Comparison of ENCODE assay signal across 19 cellular contexts in genomic region chr12:61023231-61023630, GRCh38.
DNase-seq lines count a peak whose midpoint lies in the region; ATAC-seq, FAIRE-seq and TF ChIP-seq lines count a peak whose summit lies in the region.
"Had no signal": no experiment of that assay in that cellular context is flagged by ENCODE, and none has a peak within 500 bp of the region (broad histone marks: within the 10 kb centered on the region; RNA-seq: fewer than 3 reads in every experiment).

No MANE protein-coding gene starts in this region.

- CTCF ChIA-PET in HepG2 (lab: Yijun Ruan, JAX; ENCODE audit: low intra/inter-chr PET ratio, low total read pairs): no interaction called here
- CTCF ChIA-PET in naive thymus-derived CD4-positive, alpha-beta T cell (lab: Charles Lee): no interaction called here

- no peak overlapping the region for H3K9ac ChIP-seq in HepG2 (ENCODE audit: insufficient read depth, low read depth, low read length)
- H3K9ac ChIP-seq: GM23248 had no signal

- H3K4me3 ChIP-seq in right atrium auricular region (no peak overlapping the region), right lobe of liver (no peak overlapping the region), HepG2 (replicated peaks in 1 of 3; ENCODE audit: insufficient read depth in 1 of 3, low read depth in 2 of 3, low read length in 3 of 3) (no peak overlapping the region), upper lobe of left lung (no peak overlapping the region), suprapubic skin (no peak overlapping the region)
- H3K4me3 ChIP-seq in naive thymus-derived CD4-positive, alpha-beta T cell (ENCODE audit: low read length): no peak overlapping the region
- H3K4me3 ChIP-seq: A549, GM23248, HAP-1 had no signal

- intact Hi-C loops in Right ventricle myocardium inferior (cut with DNase I): no loop called here
- intact Hi-C loops in right lobe of liver (cut with DNase I): no loop called here
- intact Hi-C loops in HepG2 (cut with micrococcal nuclease; ENCODE audit: unreplicated experiment): no loop called here
- intact Hi-C loops in naive thymus-derived CD4-positive, alpha-beta T cell (cut with micrococcal nuclease): no loop called here

- TF ChIP-seq EP300 in HepG2 (IDR thresholded peaks at IDR 0.05; ENCODE audit: low read depth in 2 of 2, low read length in 2 of 2) (no peak), HepG2 (CRISPR knock-in tag; IDR thresholded peaks at IDR 0.05; ENCODE audit: borderline replicate concordance) (no peak), upper lobe of left lung (IDR thresholded peaks at IDR 0.05) (no peak), suprapubic skin (IDR thresholded peaks at IDR 0.05) (no peak)

- FAIRE-seq in HepG2 (lab: Jason Lieb, UNC): no peak
- FAIRE-seq: A549, D721Med, G401.6, GM12892, GM18507 had no signal

- POLR2A ChIA-PET in HepG2 (lab: Yijun Ruan, JAX): no interaction called here
- POLR2A ChIA-PET in naive thymus-derived CD4-positive, alpha-beta T cell (lab: Charles Lee): no interaction called here

- H3K36me3 ChIP-seq in right atrium auricular region: no peaks in the 10 kb centered on the region
- no peaks in the 10 kb centered on the region for H3K36me3 ChIP-seq in right lobe of liver
- no peaks in the 10 kb centered on the region for H3K36me3 ChIP-seq in HepG2 (replicated peaks in 1 of 2; ENCODE audit: control insufficient read depth in 1 of 2, insufficient read depth in 2 of 2, low read length in 2 of 2)
- no peaks in the 10 kb centered on the region for H3K36me3 ChIP-seq in upper lobe of left lung
- no peaks in the 10 kb centered on the region for H3K36me3 ChIP-seq in naive thymus-derived CD4-positive, alpha-beta T cell (ENCODE audit: control insufficient read depth in 2 of 3, insufficient read depth in 3 of 3, low read length in 3 of 3)
- no peaks in the 10 kb centered on the region for H3K36me3 ChIP-seq in suprapubic skin
- H3K36me3 ChIP-seq: HAP-1 had no signal

- ATAC-seq in Right ventricle myocardium inferior (no peak), right lobe of liver (no peak), HepG2 (no peak), upper lobe of left lung (ENCODE audit: low FRiP score in 2 of 2) (peak; percentile 19 to 26)
- ATAC-seq in naive thymus-derived CD4-positive, alpha-beta T cell: no peak
- ATAC-seq: A549 had no signal

- BruUV-seq in HepG2 (replicated peaks; lab: Mats Ljungman, UMichigan): no TSS peak

- 75% methylated on average over 4 of the region's 15 CpGs for WGBS in right lobe of liver (ENCODE audit: insufficient coverage, low coverage, low lambda C conversion rate, missing lambda C conversion rate)
- 32% methylated on average over 9 of the region's 15 CpGs for WGBS in HepG2 (ENCODE audit: low lambda C conversion rate)
- 87 to 89% methylated on average over 10 to 15 of the region's 15 CpGs for WGBS in upper lobe of left lung, 2 donors
- 83% methylated on average over 15 of the region's 15 CpGs for WGBS in suprapubic skin

- TF ChIP-seq POLR2A in right lobe of liver (IDR thresholded peaks at IDR 0.05): no peak
- no peak for TF ChIP-seq POLR2A in HepG2 (IDR thresholded peaks at IDR 0.05; ENCODE audit: insufficient read depth in 1 of 2, low read depth in 2 of 2, low read length in 2 of 2)
- TF ChIP-seq POLR2A in upper lobe of left lung (IDR thresholded peaks at IDR 0.05): no peak
- no peak for TF ChIP-seq POLR2A in suprapubic skin (IDR thresholded peaks at IDR 0.05)

- H3K4me1 ChIP-seq in right atrium auricular region: no peaks in the 10 kb centered on the region
- no peaks in the 10 kb centered on the region for H3K4me1 ChIP-seq in right lobe of liver
- no peaks in the 10 kb centered on the region for H3K4me1 ChIP-seq in HepG2 (ENCODE audit: insufficient read depth, low read length)
- no peaks in the 10 kb centered on the region for H3K4me1 ChIP-seq in upper lobe of left lung
- no peaks in the 10 kb centered on the region for H3K4me1 ChIP-seq in naive thymus-derived CD4-positive, alpha-beta T cell (ENCODE audit: control insufficient read depth in 2 of 2, insufficient read depth in 2 of 2, low read length in 2 of 2)
- no peaks in the 10 kb centered on the region for H3K4me1 ChIP-seq in suprapubic skin
- H3K4me1 ChIP-seq: A549, Caco-2, HAP-1 had no signal

- H2AFZ ChIP-seq in HepG2 (ENCODE audit: low read length): no peak overlapping the region
- H2AFZ ChIP-seq: GM23248 had no signal

- in situ Hi-C loops in HepG2 (cut with HindIII; ENCODE audit: extremely low pct_ligation_motif_present, low pct_unique_long_range_greater_than_20kb): no loop called here

- no peaks in the 10 kb centered on the region for H3K27me3 Mint-ChIP-seq in naive thymus-derived CD4-positive, alpha-beta T cell
- H3K27me3 Mint-ChIP-seq: CD4-positive, alpha-beta T cell had no signal

- H3K27ac ChIP-seq in right atrium auricular region (no peak overlapping the region), right lobe of liver (no peak overlapping the region), HepG2 (ENCODE audit: extremely low read length, insufficient read depth, low read length) (no peak overlapping the region), upper lobe of left lung (no peak overlapping the region), suprapubic skin (no peak overlapping the region)
- no peak overlapping the region for H3K27ac ChIP-seq in naive thymus-derived CD4-positive, alpha-beta T cell (ENCODE audit: low read depth, low read length)
- H3K27ac ChIP-seq: 22Rv1, A549, C4-2B, GM23248 had no signal

- no peaks in the 10 kb centered on the region for H3K4me1 Mint-ChIP-seq in naive thymus-derived CD4-positive, alpha-beta T cell

- no peak overlapping the region for H3K4me2 ChIP-seq in HepG2 (ENCODE audit: low read depth, low read length)
- H3K4me2 ChIP-seq: A549 had no signal

- no peaks in the 10 kb centered on the region for H3K36me3 Mint-ChIP-seq in naive thymus-derived CD4-positive, alpha-beta T cell

- DNase-seq in Right ventricle myocardium inferior (ENCODE audit: missing footprints) (peak; percentile 13), right atrium auricular region (ENCODE audit: low spot score) (no peak), right lobe of liver (peak in 2 of 3 donors; percentile 34 to 45), HepG2 (ENCODE audit: low spot score) (no peak), upper lobe of left lung (peak in 1 of 2 donors; percentile 56), suprapubic skin (ENCODE audit: low spot score in 2 of 2) (no peak)
- DNase-seq in naive thymus-derived CD4-positive, alpha-beta T cell: no peak
- DNase-seq: AML-193; Caco-2; CD4-positive, alpha-beta T cell; GM23248 had no signal

- H3K27me3 ChIP-seq in right atrium auricular region (no peaks in the 10 kb centered on the region), right lobe of liver (no peaks in the 10 kb centered on the region), HepG2 (ENCODE audit: control insufficient read depth in 1 of 2, insufficient read depth in 2 of 2, low read length in 2 of 2) (no peaks in the 10 kb centered on the region; a peak in 1 of 5 replicates), upper lobe of left lung (no peaks in the 10 kb centered on the region), suprapubic skin (no peaks in the 10 kb centered on the region)
- H3K27me3 ChIP-seq in naive thymus-derived CD4-positive, alpha-beta T cell (ENCODE audit: control insufficient read depth in 2 of 2, insufficient read depth in 2 of 2, low read length in 2 of 2): no peaks in the 10 kb centered on the region

- no peaks in the 10 kb centered on the region for H3K79me2 ChIP-seq in HepG2 (ENCODE audit: insufficient read depth, low read length)

- peaks cover 0 to 28% (median 11%) of the 10 kb centered on the region in 11 donors for H3K9me3 Mint-ChIP-seq in naive thymus-derived CD4-positive, alpha-beta T cell

- no peak for TF ChIP-seq CTCF in right atrium auricular region (IDR thresholded peaks at IDR 0.05)
- no peak for TF ChIP-seq CTCF in right lobe of liver (IDR thresholded peaks at IDR 0.05)
- no peak for TF ChIP-seq CTCF in HepG2 (CRISPR knock-in tag; IDR thresholded peaks at IDR 0.05)
- TF ChIP-seq CTCF in upper lobe of left lung (IDR thresholded peaks at IDR 0.05): no peak
- no peak for TF ChIP-seq CTCF in suprapubic skin (IDR thresholded peaks at IDR 0.05)

- no peaks in the 10 kb centered on the region for H3K9me3 ChIP-seq in right atrium auricular region
- no peaks in the 10 kb centered on the region for H3K9me3 ChIP-seq in right lobe of liver
- H3K9me3 ChIP-seq in HepG2 (ENCODE audit: low read length): peaks cover 91% of the 10 kb centered on the region
- H3K9me3 ChIP-seq in upper lobe of left lung: peaks cover 0 to 6% (median 0%) of the 10 kb centered on the region in 4 donors
- peaks cover 0 to 9% (median 0%) of the 10 kb centered on the region in 3 experiments for H3K9me3 ChIP-seq in naive thymus-derived CD4-positive, alpha-beta T cell (ENCODE audit: control insufficient read depth in 2 of 3, low read length in 3 of 3)
- H3K9me3 ChIP-seq in suprapubic skin: no peaks in the 10 kb centered on the region
- H3K9me3 ChIP-seq: A549, Caco-2 had no signal

- no peak for TF ChIP-seq RAD21 in HepG2 (CRISPR knock-in tag; IDR thresholded peaks at IDR 0.05)

- no peak overlapping the region for H3K27ac Mint-ChIP-seq in naive thymus-derived CD4-positive, alpha-beta T cell
- H3K27ac Mint-ChIP-seq: CD4-positive, alpha-beta T cell had no signal

- H4K20me1 ChIP-seq in HepG2 (ENCODE audit: insufficient read depth, low read length): no peaks in the 10 kb centered on the region

- no peak overlapping the region for H3K4me3 Mint-ChIP-seq in naive thymus-derived CD4-positive, alpha-beta T cell
- H3K4me3 Mint-ChIP-seq: CD4-positive, alpha-beta T cell had no signal

TF ChIP-seq in HepG2, 621 proteins besides CTCF, POLR2A, EP300 and RAD21:
- TF ChIP-seq HNRNPUL1 (IDR thresholded peaks at IDR 0.05; ENCODE audit: low read depth, low read length): no peak
- TF ChIP-seq PCBP1 (IDR thresholded peaks at IDR 0.05; ENCODE audit: borderline replicate concordance, low read depth, low read length): no peak
- no peak for TF ChIP-seq SNAI1 (CRISPR knock-in tag; IDR thresholded peaks at IDR 0.05; ENCODE audit: borderline replicate concordance)
- no peak for TF ChIP-seq ZNF354B (CRISPR knock-in tag; IDR thresholded peaks at IDR 0.05)
TF ChIP-seq in HepG2: peak in this region for 0.

Comparison
In these comparisons a context has a peak if more than half of its experiments do, and no peak if none do; other contexts are left out.
1. DNase-seq: peak in Right ventricle myocardium inferior (single experiment) and right lobe of liver (2 of 3); none in right atrium auricular region (single experiment), HepG2 (single experiment), naive thymus-derived CD4-positive, alpha-beta T cell (0 of 9) and suprapubic skin (0 of 2).
2. ATAC-seq: peak in upper lobe of left lung (2 of 2); none in Right ventricle myocardium inferior (single experiment), right lobe of liver (0 of 4), HepG2 (single experiment) and naive thymus-derived CD4-positive, alpha-beta T cell (single experiment).